1 cellular context compared by ENCODE assay signal in the genomic region with DNA sequence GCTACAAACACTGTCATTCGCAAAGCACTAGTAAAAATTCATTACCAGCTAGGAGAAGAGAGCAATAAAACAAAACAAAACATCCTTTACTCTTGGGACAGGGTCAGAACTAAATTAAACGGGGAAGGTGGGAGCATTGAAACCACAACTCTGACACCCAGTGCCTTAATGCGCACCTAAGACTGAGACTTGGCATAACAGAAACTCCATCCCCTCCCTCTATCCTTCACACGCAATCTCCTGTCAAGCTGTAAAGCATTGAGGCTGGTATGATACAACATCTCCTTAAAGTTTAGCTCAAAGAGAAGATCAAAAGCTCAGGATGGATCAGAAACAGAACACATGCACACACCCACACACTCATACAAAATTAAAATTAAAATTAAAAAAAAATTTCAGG.
TF ChIP-seq lines count a peak whose summit lies in the region.

No MANE protein-coding gene starts in this region.

TF ChIP-seq in GM12878, 131 proteins besides CTCF, POLR2A, EP300 and RAD21 (continued from another document):
- no peak for TF ChIP-seq JUND (IDR thresholded peaks at IDR 0.05; ENCODE audit: low read depth, low read length)
- TF ChIP-seq RAD51 (IDR thresholded peaks at IDR 0.05): no peak
- TF ChIP-seq DPF2 (IDR thresholded peaks at IDR 0.05): no peak
- TF ChIP-seq ZNF207 (IDR thresholded peaks at IDR 0.05; ENCODE audit: borderline replicate concordance): no peak
- TF ChIP-seq WRNIP1 (IDR thresholded peaks at IDR 0.05; ENCODE audit: borderline replicate concordance, low read depth, low read length): no peak
- no peak for TF ChIP-seq SPI1 (IDR thresholded peaks at IDR 0.05; ENCODE audit: borderline replicate concordance, insufficient read depth, low read depth, low read length)
- no peak for TF ChIP-seq YBX1 (IDR thresholded peaks at IDR 0.05)
- no peak for TF ChIP-seq TCF12 (IDR thresholded peaks at IDR 0.05; ENCODE audit: low read depth, low read length)
- no peak for TF ChIP-seq NR2C1 (IDR thresholded peaks at IDR 0.05)
- TF ChIP-seq, protein P1, sequence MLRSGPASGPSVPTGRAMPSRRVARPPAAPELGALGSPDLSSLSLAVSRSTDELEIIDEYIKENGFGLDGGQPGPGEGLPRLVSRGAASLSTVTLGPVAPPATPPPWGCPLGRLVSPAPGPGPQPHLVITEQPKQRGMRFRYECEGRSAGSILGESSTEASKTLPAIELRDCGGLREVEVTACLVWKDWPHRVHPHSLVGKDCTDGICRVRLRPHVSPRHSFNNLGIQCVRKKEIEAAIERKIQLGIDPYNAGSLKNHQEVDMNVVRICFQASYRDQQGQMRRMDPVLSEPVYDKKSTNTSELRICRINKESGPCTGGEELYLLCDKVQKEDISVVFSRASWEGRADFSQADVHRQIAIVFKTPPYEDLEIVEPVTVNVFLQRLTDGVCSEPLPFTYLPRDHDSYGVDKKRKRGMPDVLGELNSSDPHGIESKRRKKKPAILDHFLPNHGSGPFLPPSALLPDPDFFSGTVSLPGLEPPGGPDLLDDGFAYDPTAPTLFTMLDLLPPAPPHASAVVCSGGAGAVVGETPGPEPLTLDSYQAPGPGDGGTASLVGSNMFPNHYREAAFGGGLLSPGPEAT (IDR thresholded peaks at IDR 0.05; ENCODE audit: low read depth): no peak
- TF ChIP-seq ZNF217 (IDR thresholded peaks at IDR 0.05): no peak
- TF ChIP-seq IKZF2 (IDR thresholded peaks at IDR 0.05): no peak
- no peak for TF ChIP-seq ZBED1 (IDR thresholded peaks at IDR 0.05; ENCODE audit: borderline replicate concordance)
- TF ChIP-seq FOXK2 (IDR thresholded peaks at IDR 0.05): no peak
- no peak for TF ChIP-seq ZNF622 (IDR thresholded peaks at IDR 0.05)
- no peak for TF ChIP-seq JUNB (IDR thresholded peaks at IDR 0.05)
- TF ChIP-seq SKIL (IDR thresholded peaks at IDR 0.05; ENCODE audit: low read depth, poor library complexity, severe bottlenecking): no peak
TF ChIP-seq in GM12878: peak in this region for 0.
